ENCODE assay signal across 8 cellular contexts in genomic region chr6:163413345-163414116, GRCh38. TPM values are rescaled to one million over a fixed set of nuclear protein-coding genes. Genes with fewer than 3 reads are reported as not detected.
A peak's percentile ranks its signal among the peaks of the same experiment; 100 is the strongest.
DNase-seq lines count a peak whose midpoint lies in the region; ATAC-seq and TF ChIP-seq lines count a peak whose summit lies in the region.

No MANE protein-coding gene starts in this region.

- peak overlapping the region; percentile 95 for H4K91ac ChIP-seq in trophoblast cell (ENCODE audit: low read depth, low read length)

- ATAC-seq in GM21619 (IDR thresholded peaks at IDR 0.05; ENCODE audit: unreplicated experiment): peak; percentile 48

- peak overlapping the region; percentile 92 for H2BK5ac ChIP-seq in trophoblast cell (ENCODE audit: low read depth, low read length, poor library complexity)

- H3K9me3 ChIP-seq in adipocyte (ENCODE audit: control insufficient read depth, low read length) (no peaks in the 10 kb centered on the region), trophoblast cell (ENCODE audit: insufficient read depth, low read depth, low read length) (no peaks in the 10 kb centered on the region), tibial artery (no peaks in the 10 kb centered on the region)

- H3K18ac ChIP-seq in trophoblast cell (ENCODE audit: low read length): peak overlapping the region; percentile 94

- H3K79me2 ChIP-seq in trophoblast cell (ENCODE audit: control insufficient read depth, insufficient read depth, low read length, poor library complexity): peaks cover 22% of the 10 kb centered on the region

- H2BK12ac ChIP-seq in trophoblast cell (ENCODE audit: low read length): no peak overlapping the region

- H3K27ac ChIP-seq in trophoblast cell (ENCODE audit: low read depth, low read length) (peak overlapping the region; percentile 99), tibial artery (peak overlapping the region; percentile 97 to 100)

- no peaks in the 10 kb centered on the region for H3K36me3 ChIP-seq in adipocyte (ENCODE audit: control insufficient read depth, insufficient read depth, low read length, severe bottlenecking)
- no peaks in the 10 kb centered on the region for H3K36me3 ChIP-seq in trophoblast cell (ENCODE audit: control insufficient read depth in 1 of 2, insufficient read depth in 2 of 2, low read length in 2 of 2)
- no peaks in the 10 kb centered on the region for H3K36me3 ChIP-seq in tibial artery

- H3K79me1 ChIP-seq in trophoblast cell (ENCODE audit: low read length): peaks cover 28% of the 10 kb centered on the region

- H4K12ac ChIP-seq in trophoblast cell (ENCODE audit: low read depth, low read length): peak overlapping the region; percentile 99

- H3K14ac ChIP-seq in trophoblast cell (ENCODE audit: low read length): peak overlapping the region; percentile 99

- peak overlapping the region; percentile 87 for H2AFZ ChIP-seq in trophoblast cell (ENCODE audit: insufficient read depth, low read length, poor library complexity)

- peak overlapping the region; percentile 94 for H4K8ac ChIP-seq in trophoblast cell (ENCODE audit: low read depth, low read length)

- TF ChIP-seq CTCF in tibial artery (IDR thresholded peaks at IDR 0.05): no peak

- H3K4me2 ChIP-seq in trophoblast cell (ENCODE audit: low read length): peak overlapping the region; percentile 64

- peaks cover 5% of the 10 kb centered on the region for H3K4me1 ChIP-seq in adipocyte (ENCODE audit: control insufficient read depth, insufficient read depth, low read length)
- H3K4me1 ChIP-seq in trophoblast cell (ENCODE audit: control insufficient read depth in 1 of 2, insufficient read depth in 2 of 2, low read length in 2 of 2): peaks cover 0 to 2% of the 10 kb centered on the region in 2 experiments
- H3K4me1 ChIP-seq in tibial artery: peaks cover 0 to 23% (median 5%) of the 10 kb centered on the region in 4 donors

- peak; percentile 92 for DNase-seq in ELR (ENCODE audit: low read depth)
- DNase-seq in Jurkat, Clone E6-1 (ENCODE audit: low read depth, low spot score): peak; percentile 78
- DNase-seq in SW 1271 (lab: John Stamatoyannopoulos, UW): peak; percentile 59 to 60
- peak; percentile 96 for DNase-seq in adipocyte (ENCODE audit: low read depth)
- peak; percentile 96 for DNase-seq in cardiac septum (ENCODE audit: low spot score)
- DNase-seq in trophoblast cell: peak; percentile 78 to 94
- DNase-seq in tibial artery: peak; percentile 79 to 92

- WGBS in trophoblast cell (ENCODE audit: extremely low coverage, insufficient coverage, insufficient read length): no CpG with 5 or more reads among the region's 109 CpGs

- peak overlapping the region; percentile 98 for H2AK5ac ChIP-seq in trophoblast cell (ENCODE audit: low read length)

- H3K27me3 ChIP-seq in adipocyte (replicated peaks; ENCODE audit: control insufficient read depth, insufficient read depth, low read length): no peaks in the 10 kb centered on the region
- H3K27me3 ChIP-seq in trophoblast cell (ENCODE audit: insufficient read depth, low read length): no peaks in the 10 kb centered on the region
- no peaks in the 10 kb centered on the region for H3K27me3 ChIP-seq in tibial artery

- H3K9ac ChIP-seq in adipocyte (ENCODE audit: low read length) (peak overlapping the region; percentile 88), trophoblast cell (ENCODE audit: low read length) (peak overlapping the region; percentile 91)

- H2BK120ac ChIP-seq in trophoblast cell (ENCODE audit: insufficient read depth, low read length, poor library complexity): peak overlapping the region; percentile 89

- intact Hi-C loops in cardiac septum (cut with DNase I): loop anchor here (1.0 to 5.0 kb wide), 4 partner anchors 78 to 233 kb away; no protein-coding TSS in a partner anchor
- intact Hi-C loops in tibial artery (cut with DNase I; ENCODE audit: low total_unique reads): no loop called here

- peak overlapping the region; percentile 89 for H3K4ac ChIP-seq in trophoblast cell (ENCODE audit: low read depth, low read length)

- peak overlapping the region; percentile 56 for H3K4me3 ChIP-seq in Jurkat, Clone E6-1 (ENCODE audit: low read length)
- H3K4me3 ChIP-seq in adipocyte (ENCODE audit: low read length) (peak overlapping the region; percentile 82), trophoblast cell (ENCODE audit: low read depth, low read length) (peak overlapping the region; percentile 95), tibial artery (peak overlapping the region; percentile 96 to 99)

- H3K23ac ChIP-seq in trophoblast cell (ENCODE audit: low read length): no peak overlapping the region

RNA-seq across cellular contexts. Expression of gene QKI, which starts 1.0 kb away (rescaled TPM):
- 17.8 TPM for polyA plus RNA-seq in Jurkat, Clone E6-1 (2012; ENCODE audit: insufficient read depth, insufficient read length)
- total RNA-seq in cardiac septum: 460 TPM
- 142 TPM in 2 replicates for polyA plus RNA-seq in trophoblast cell (2013)

Comparison
In these comparisons a context has a peak if more than half of its experiments do, and no peak if none do; other contexts are left out.
1. Peak in every context shown above with its lines: DNase-seq, ATAC-seq, H3K4me3 ChIP-seq and H3K27ac ChIP-seq.